ENCODE assay signal across 19 cellular contexts in the genomic region with DNA sequence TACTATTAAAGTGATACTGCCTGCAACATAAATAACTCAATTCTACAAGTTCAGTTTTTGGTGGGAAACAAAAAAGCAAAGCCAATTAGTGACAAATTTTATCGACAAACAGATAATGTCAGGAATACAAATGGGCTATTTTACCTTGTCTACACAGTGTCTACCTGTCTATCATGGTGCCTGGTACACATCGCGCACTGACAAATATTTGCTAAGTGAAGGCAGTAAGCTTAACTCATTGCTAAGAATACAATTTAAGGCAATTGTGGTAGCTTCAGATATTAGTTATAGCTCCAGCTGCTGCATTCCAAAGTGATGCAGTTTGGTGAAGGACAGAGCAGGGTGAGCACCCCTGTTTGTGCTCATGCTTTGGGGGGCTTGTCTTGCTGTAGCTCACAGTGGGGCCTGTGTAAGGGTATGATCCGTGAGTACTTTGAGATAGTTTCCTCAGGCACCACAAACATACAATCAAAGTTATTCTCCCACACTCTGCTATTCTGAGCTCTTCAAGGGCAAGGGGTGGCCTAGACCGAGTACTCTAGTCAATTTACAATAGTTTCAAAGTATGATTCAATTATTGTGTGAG.
"Had no signal": no experiment of that assay in that cellular context is flagged by ENCODE, and none has a peak within 500 bp of the region (broad histone marks: within the 10 kb centered on the region; RNA-seq: fewer than 3 reads in every experiment).

No MANE protein-coding gene starts in this region.

- H3K36me3 ChIP-seq: gastroesophageal sphincter, prostate gland, uterus had no signal

- FAIRE-seq: small intestine, TTC549 had no signal

- H2AFZ ChIP-seq: hepatocyte had no signal

- H3K27ac ChIP-seq: gastroesophageal sphincter, hepatocyte, prostate gland, uterus had no signal

- H3K4me1 ChIP-seq: prostate gland, uterus had no signal

- H3K4me3 ChIP-seq: gastroesophageal sphincter, hepatocyte, prostate gland, uterus had no signal

- H3K4me2 ChIP-seq: hepatocyte had no signal

- H3K9me3 ChIP-seq: gastroesophageal sphincter, prostate gland, uterus had no signal

- DNase-seq: activated B cell treated with CpG ODN at 0.5 μM for 24 hours; activated CD4-positive, alpha-beta T cell treated with anti-CD3 and anti-CD28 coated beads, Interleukin-2, amount 50 U/mL, for 1 hour; activated CD8-positive, alpha-beta memory T cell treated with anti-CD3 and anti-CD28 coated beads for 24 hours; activated naive CD8-positive, alpha-beta T cell treated with anti-CD3 and anti-CD28 coated beads for 36 hours; anterior cingulate cortex; dermis blood vessel endothelial cell; endodermal cell; islet precursor cell; mesenchymal stem cell; nucleus accumbens; right cardiac atrium; small intestine; SW 1271; uterus had no signal

- ATAC-seq: gastroesophageal sphincter; natural killer cell treated with Interleukin-12 subunit alpha and Interleukin-12 subunit beta and Interleukin-15 and Interleukin-18, amount 100 ng/mL, for 72 hours had no signal

- H3K27me3 ChIP-seq: gastroesophageal sphincter, hepatocyte, uterus had no signal
